ENCODE assay signal across 8 cellular contexts in genomic region chr22:36528795-36529718, GRCh38. TPM values are rescaled to one million over a fixed set of nuclear protein-coding genes. Genes with fewer than 3 reads are reported as not detected.
DNase-seq lines count a peak whose midpoint lies in the region; ATAC-seq, FAIRE-seq and TF ChIP-seq lines count a peak whose summit lies in the region.

TSS of gene EIF3D (minus strand) at chr22:36529166. CDS start at chr22:36526121, 3,045 bp downstream.

- TF ChIP-seq CTCF in WI38 (IDR thresholded peaks at IDR 0.05; ENCODE audit: low read depth, low read length) (no peak), bronchial epithelial cell (IDR thresholded peaks at IDR 0.05; ENCODE audit: insufficient read depth, low read length, severe bottlenecking) (no peak)

- in situ Hi-C loops in ACHN (cut with HindIII; ENCODE audit: low pct_ligation_motif_present, low pct_unique_long_range_greater_than_20kb, low sequenced_read_pairs), result no loop called here

- H3K4me3 ChIP-seq in WI38 (ENCODE audit: low read depth, low read length), result peak within 1 kb of the TSS; percentile 96
- peak within 1 kb of the TSS; percentile 79 for H3K4me3 ChIP-seq in bronchial epithelial cell (ENCODE audit: low read depth, low read length)
- H3K4me3 ChIP-seq in iPS-20b (ENCODE audit: low read length), result peak within 1 kb of the TSS; percentile 99
- H3K4me3 ChIP-seq in skin epidermis, result peak within 1 kb of the TSS; percentile 59 to 95 (median 70)

- peaks cover 4% of the 10 kb centered on the region; the same call in 1 of the 2 replicates for H3K4me1 ChIP-seq in iPS-20b (ENCODE audit: insufficient read depth, low read length)

- peak within 1 kb of the TSS; percentile 96 for H3K27ac ChIP-seq in iPS-20b (ENCODE audit: low read length)
- H3K27ac ChIP-seq in skin epidermis, result peak within 1 kb of the TSS; percentile 48 to 95 (median 90)

- peak; percentile 99 for DNase-seq in ACHN
- DNase-seq in NCI-H2227 treated with DMSO at 0.1 percent for 48 hours (lab: John Stamatoyannopoulos, UW), result peak; percentile 94
- peak; percentile 99 for DNase-seq in bronchial epithelial cell (ENCODE audit: low read depth)

- H3K9me3 ChIP-seq in iPS-20b (ENCODE audit: insufficient read depth, low read depth, low read length), result no peaks in the 10 kb centered on the region

- FAIRE-seq in bronchial epithelial cell (lab: Jason Lieb, UNC), result no peak

- H3K27me3 ChIP-seq in bronchial epithelial cell (ENCODE audit: control insufficient read depth, insufficient read depth, low read length) (no peaks in the 10 kb centered on the region), iPS-20b (ENCODE audit: insufficient read depth, low read length) (no peaks in the 10 kb centered on the region)

- H3K9ac ChIP-seq in iPS-20b (ENCODE audit: low read depth, low read length), result peak within 1 kb of the TSS; percentile 99

- peaks cover 24% of the 10 kb centered on the region for H3K36me3 ChIP-seq in bronchial epithelial cell (ENCODE audit: control insufficient read depth, insufficient read depth, low read length)
- peaks cover 33% of the 10 kb centered on the region for H3K36me3 ChIP-seq in iPS-20b (ENCODE audit: insufficient read depth, low read depth, low read length)

- peak; percentile 92 for ATAC-seq in GM18907 (IDR thresholded peaks at IDR 0.05; ENCODE audit: unreplicated experiment)
- ATAC-seq in HG03159 (IDR thresholded peaks at IDR 0.05; ENCODE audit: unreplicated experiment), result peak; percentile 91

RNA-seq across cellular contexts. Expression of gene EIF3D, which starts in this region (rescaled TPM):
- 442 and 1,330 TPM in 2 replicates for total RNA-seq in bronchial epithelial cell

Comparison
In these comparisons a context has a peak if more than half of its experiments do, and no peak if none do; other contexts are left out.
1. Peak in every context shown above with its lines: DNase-seq, ATAC-seq, H3K4me3 ChIP-seq and H3K27ac ChIP-seq.